ENCODE assay signal across 8 cellular contexts in genomic region chr3:4981688-4982494, GRCh38. TPM values are rescaled to one million over a fixed set of nuclear protein-coding genes. Genes with fewer than 3 reads are reported as not detected.
DNase-seq lines count a peak whose midpoint lies in the region; ATAC-seq, FAIRE-seq and TF ChIP-seq lines count a peak whose summit lies in the region.

No MANE protein-coding gene starts in this region.

- no peak overlapping the region for H4K91ac ChIP-seq in H9 (ENCODE audit: insufficient read length, low read depth, low read length)

- peak; percentile 43 for DNase-seq in AG08396 (ENCODE audit: low spot score)
- no peak for DNase-seq in H9
- DNase-seq in fibroblast of villous mesenchyme (ENCODE audit: low read depth): peak; percentile 93
- peak; percentile 64 for DNase-seq in small intestine
- DNase-seq in HK-2 (ENCODE audit: unreplicated experiment): no peak
- no peak for DNase-seq in hepatic stellate cell (ENCODE audit: low spot score)

- no peak overlapping the region for H3K14ac ChIP-seq in H9 (ENCODE audit: insufficient read depth, low read length)

- no peak overlapping the region for H2BK20ac ChIP-seq in H9 (ENCODE audit: low read depth, low read length, poor library complexity, severe bottlenecking)

- no peak overlapping the region for H3K23ac ChIP-seq in H9 (ENCODE audit: insufficient read length, low read depth, low read length)

- H4K20me1 ChIP-seq in H9 (ENCODE audit: control insufficient read depth, insufficient read depth, insufficient read length): no peaks in the 10 kb centered on the region

- H3K4me3 ChIP-seq in fibroblast of villous mesenchyme (ENCODE audit: low read depth, low read length) (peak overlapping the region; percentile 100), small intestine (ENCODE audit: low read depth in 1 of 2, low read length in 2 of 2) (peak overlapping the region in 1 of 2 donors; percentile 32)

- H3K9me3 ChIP-seq in H9 (ENCODE audit: control insufficient read depth, low read depth, low read length) (no peaks in the 10 kb centered on the region), small intestine (ENCODE audit: control insufficient read depth, low read depth) (no peaks in the 10 kb centered on the region)

- no peak overlapping the region for H3K4me2 ChIP-seq in H9 (ENCODE audit: insufficient read depth, insufficient read length, low read length)

- H3K4ac ChIP-seq in H9 (ENCODE audit: low read depth, low read length): no peak overlapping the region

- H3K27ac ChIP-seq in H9 (ENCODE audit: insufficient read length, low read depth, low read length): no peak overlapping the region
- peak overlapping the region; percentile 99 for H3K27ac ChIP-seq in VCaP
- H3K27ac ChIP-seq in small intestine (ENCODE audit: low read depth in 1 of 2, low read length in 1 of 2): peak overlapping the region; percentile 56 to 93

- peaks cover 6% of the 10 kb centered on the region for H3K4me1 ChIP-seq in H9 (ENCODE audit: insufficient read depth, low read length)
- peaks cover 3 to 16% of the 10 kb centered on the region in 2 donors for H3K4me1 ChIP-seq in small intestine (ENCODE audit: control insufficient read depth in 2 of 2, insufficient read depth in 1 of 2, low read depth in 1 of 2, low read length in 1 of 2)

- no peaks in the 10 kb centered on the region for H3K79me1 ChIP-seq in H9 (ENCODE audit: insufficient read depth, low read depth, low read length, poor library complexity, severe bottlenecking)

- H3K56ac ChIP-seq in H9 (ENCODE audit: insufficient read length, low read depth, low read length): no peak overlapping the region

- H3K18ac ChIP-seq in H9 (ENCODE audit: insufficient read length, low read depth, low read length): no peak overlapping the region

- H4K8ac ChIP-seq in H9 (replicated peaks; ENCODE audit: insufficient read length, low read depth, low read length): no peak overlapping the region

- no peak overlapping the region for H2BK15ac ChIP-seq in H9 (ENCODE audit: low read depth, low read length)

- no peak for ATAC-seq in HG03432 (IDR thresholded peaks at IDR 0.05; ENCODE audit: unreplicated experiment)

- no peak overlapping the region for H3K9ac ChIP-seq in H9 (ENCODE audit: extremely low read depth, insufficient read length, low read length)

- no peak overlapping the region for H2BK5ac ChIP-seq in H9 (ENCODE audit: insufficient read length, low read length)

- no peaks in the 10 kb centered on the region for H3K79me2 ChIP-seq in H9 (ENCODE audit: insufficient read depth, low read length)

- H3T11ph ChIP-seq in H9 (ENCODE audit: low read length): no peak overlapping the region

- H2BK12ac ChIP-seq in H9 (ENCODE audit: insufficient read length, low read depth, low read length): no peak overlapping the region

- H3K27me3 ChIP-seq in H9 (ENCODE audit: insufficient read depth, low read length) (no peaks in the 10 kb centered on the region; the same call in 1 of the 2 replicates), small intestine (ENCODE audit: control insufficient read depth in 2 of 2, insufficient read depth in 2 of 2, low read length in 2 of 2) (no peaks in the 10 kb centered on the region)

- H3K36me3 ChIP-seq in small intestine (ENCODE audit: control insufficient read depth in 2 of 2, insufficient read depth in 2 of 2, low read length in 2 of 2): peaks cover 0 to 4% of the 10 kb centered on the region in 2 donors

- H3K9me3 Mint-ChIP-seq in H9: no peaks in the 10 kb centered on the region; a peak in 1 of 5 replicates

- H3K4me1 Mint-ChIP-seq in H9: peaks cover 48 to 52% of the 10 kb centered on the region in 2 experiments

- FAIRE-seq in small intestine (lab: Jason Lieb, UNC): no peak

- TF ChIP-seq CTCF in H9 (conservative IDR thresholded peaks at IDR 0.05) (peak; percentile 48; the same call in 2 of the 3 replicates), VCaP (conservative IDR thresholded peaks at IDR 0.05) (peak; percentile 60), fibroblast of villous mesenchyme (IDR thresholded peaks at IDR 0.05; ENCODE audit: insufficient read depth, low read depth, low read length) (peak; percentile 45)

- peaks cover 40% of the 10 kb centered on the region for H3K23me2 ChIP-seq in H9 (ENCODE audit: insufficient read length, low read depth, low read length, poor library complexity, severe bottlenecking)

- no peak overlapping the region for H2AK5ac ChIP-seq in H9 (ENCODE audit: insufficient read length, low read length)

- H2BK120ac ChIP-seq in H9 (ENCODE audit: low read depth, low read length, poor library complexity, severe bottlenecking): no peak overlapping the region

- peaks cover 59% of the 10 kb centered on the region for H3K27me3 Mint-ChIP-seq in H9 (ENCODE audit: low read depth)

- H2AFZ ChIP-seq in H9 (ENCODE audit: low read length): no peak overlapping the region

- H3K36me3 Mint-ChIP-seq in H9 (ENCODE audit: insufficient read depth in 1 of 3, low read depth in 3 of 3): peaks cover 3 to 12% (median 7%) of the 10 kb centered on the region in 3 experiments; a peak in 5 of 7 replicates

- no CpG with 5 or more reads among the region's 8 CpGs for WGBS in H9 (ENCODE audit: extremely low coverage, insufficient read length, low lambda C conversion rate)
- WGBS in small intestine, 3 donors: 9 to 26% (median 13%) methylated on average over 8 of the region's 8 CpGs

- no peak overlapping the region for H4K5ac ChIP-seq in H9 (ENCODE audit: insufficient read length, low read depth, low read length)

- no peak overlapping the region for H3K27ac Mint-ChIP-seq in H9

- peak overlapping the region in 1 of 2 experiments; percentile 61; a peak in 3 of 5 replicates for H3K4me3 Mint-ChIP-seq in H9

RNA-seq across cellular contexts. Expression of gene BHLHE40, which starts 2.7 kb away (rescaled TPM):
- total RNA-seq in H9 (2021): 3.9 and 4.1 TPM in 2 replicates
- 53.5 and 75.7 TPM in 2 replicates for total RNA-seq in fibroblast of villous mesenchyme
- 10 to 100 TPM in 2 of 3 donors, 1 to 10 TPM in 1; 6.3 to 28.5 (median 10.8) TPM for polyA plus RNA-seq in small intestine

Comparison
In these comparisons a context has a peak if more than half of its experiments do, and no peak if none do; other contexts are left out.
1. DNase-seq: peak in AG08396 (single experiment), fibroblast of villous mesenchyme (single experiment) and small intestine (single experiment); none in H9 (single experiment), HK-2 (single experiment) and hepatic stellate cell (single experiment).
2. RNA of gene BHLHE40, which starts 2.7 kb away (total RNA-seq): 53.5 to 75.7 TPM in fibroblast of villous mesenchyme; 3.9 to 4.1 TPM in H9; every median in the first group is over 10 times any median in the second.
3. Peak in every context shown above with its lines, with median percentiles within 50 percentile points of each other: CTCF ChIP-seq.